In the genomic region with DNA sequence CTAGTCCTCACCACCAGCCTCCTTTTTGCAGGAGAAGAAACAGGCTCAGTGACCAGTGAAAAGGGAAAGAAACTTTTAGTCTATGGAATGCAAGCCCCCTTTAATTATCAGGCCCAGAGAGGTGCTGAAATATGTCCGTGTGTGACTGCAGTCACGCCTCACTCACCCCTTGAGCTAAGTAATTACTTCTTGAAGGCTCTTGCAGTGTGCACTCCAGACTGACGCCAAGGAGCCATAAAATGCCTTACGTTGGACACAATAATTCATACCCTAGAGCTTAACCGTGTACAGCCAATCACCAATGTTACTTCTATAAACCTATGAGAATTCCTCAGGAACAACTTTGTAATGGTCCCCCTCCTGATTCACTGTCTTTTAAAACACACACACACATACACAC, we compare ENCODE assay signal across 3 cellular contexts.
TF ChIP-seq lines count a peak whose summit lies in the region.

No MANE protein-coding gene starts in this region.

TF ChIP-seq in GM23338, 12 proteins besides CTCF, POLR2A, EP300 and RAD21 (continued from another document and continues in another):
- no peak for TF ChIP-seq EZH2phosphoT487 (IDR thresholded peaks at IDR 0.05; ENCODE audit: unreplicated experiment)
- no peak for TF ChIP-seq NANOG (IDR thresholded peaks at IDR 0.05; ENCODE audit: borderline replicate concordance)
- TF ChIP-seq, protein P1, sequence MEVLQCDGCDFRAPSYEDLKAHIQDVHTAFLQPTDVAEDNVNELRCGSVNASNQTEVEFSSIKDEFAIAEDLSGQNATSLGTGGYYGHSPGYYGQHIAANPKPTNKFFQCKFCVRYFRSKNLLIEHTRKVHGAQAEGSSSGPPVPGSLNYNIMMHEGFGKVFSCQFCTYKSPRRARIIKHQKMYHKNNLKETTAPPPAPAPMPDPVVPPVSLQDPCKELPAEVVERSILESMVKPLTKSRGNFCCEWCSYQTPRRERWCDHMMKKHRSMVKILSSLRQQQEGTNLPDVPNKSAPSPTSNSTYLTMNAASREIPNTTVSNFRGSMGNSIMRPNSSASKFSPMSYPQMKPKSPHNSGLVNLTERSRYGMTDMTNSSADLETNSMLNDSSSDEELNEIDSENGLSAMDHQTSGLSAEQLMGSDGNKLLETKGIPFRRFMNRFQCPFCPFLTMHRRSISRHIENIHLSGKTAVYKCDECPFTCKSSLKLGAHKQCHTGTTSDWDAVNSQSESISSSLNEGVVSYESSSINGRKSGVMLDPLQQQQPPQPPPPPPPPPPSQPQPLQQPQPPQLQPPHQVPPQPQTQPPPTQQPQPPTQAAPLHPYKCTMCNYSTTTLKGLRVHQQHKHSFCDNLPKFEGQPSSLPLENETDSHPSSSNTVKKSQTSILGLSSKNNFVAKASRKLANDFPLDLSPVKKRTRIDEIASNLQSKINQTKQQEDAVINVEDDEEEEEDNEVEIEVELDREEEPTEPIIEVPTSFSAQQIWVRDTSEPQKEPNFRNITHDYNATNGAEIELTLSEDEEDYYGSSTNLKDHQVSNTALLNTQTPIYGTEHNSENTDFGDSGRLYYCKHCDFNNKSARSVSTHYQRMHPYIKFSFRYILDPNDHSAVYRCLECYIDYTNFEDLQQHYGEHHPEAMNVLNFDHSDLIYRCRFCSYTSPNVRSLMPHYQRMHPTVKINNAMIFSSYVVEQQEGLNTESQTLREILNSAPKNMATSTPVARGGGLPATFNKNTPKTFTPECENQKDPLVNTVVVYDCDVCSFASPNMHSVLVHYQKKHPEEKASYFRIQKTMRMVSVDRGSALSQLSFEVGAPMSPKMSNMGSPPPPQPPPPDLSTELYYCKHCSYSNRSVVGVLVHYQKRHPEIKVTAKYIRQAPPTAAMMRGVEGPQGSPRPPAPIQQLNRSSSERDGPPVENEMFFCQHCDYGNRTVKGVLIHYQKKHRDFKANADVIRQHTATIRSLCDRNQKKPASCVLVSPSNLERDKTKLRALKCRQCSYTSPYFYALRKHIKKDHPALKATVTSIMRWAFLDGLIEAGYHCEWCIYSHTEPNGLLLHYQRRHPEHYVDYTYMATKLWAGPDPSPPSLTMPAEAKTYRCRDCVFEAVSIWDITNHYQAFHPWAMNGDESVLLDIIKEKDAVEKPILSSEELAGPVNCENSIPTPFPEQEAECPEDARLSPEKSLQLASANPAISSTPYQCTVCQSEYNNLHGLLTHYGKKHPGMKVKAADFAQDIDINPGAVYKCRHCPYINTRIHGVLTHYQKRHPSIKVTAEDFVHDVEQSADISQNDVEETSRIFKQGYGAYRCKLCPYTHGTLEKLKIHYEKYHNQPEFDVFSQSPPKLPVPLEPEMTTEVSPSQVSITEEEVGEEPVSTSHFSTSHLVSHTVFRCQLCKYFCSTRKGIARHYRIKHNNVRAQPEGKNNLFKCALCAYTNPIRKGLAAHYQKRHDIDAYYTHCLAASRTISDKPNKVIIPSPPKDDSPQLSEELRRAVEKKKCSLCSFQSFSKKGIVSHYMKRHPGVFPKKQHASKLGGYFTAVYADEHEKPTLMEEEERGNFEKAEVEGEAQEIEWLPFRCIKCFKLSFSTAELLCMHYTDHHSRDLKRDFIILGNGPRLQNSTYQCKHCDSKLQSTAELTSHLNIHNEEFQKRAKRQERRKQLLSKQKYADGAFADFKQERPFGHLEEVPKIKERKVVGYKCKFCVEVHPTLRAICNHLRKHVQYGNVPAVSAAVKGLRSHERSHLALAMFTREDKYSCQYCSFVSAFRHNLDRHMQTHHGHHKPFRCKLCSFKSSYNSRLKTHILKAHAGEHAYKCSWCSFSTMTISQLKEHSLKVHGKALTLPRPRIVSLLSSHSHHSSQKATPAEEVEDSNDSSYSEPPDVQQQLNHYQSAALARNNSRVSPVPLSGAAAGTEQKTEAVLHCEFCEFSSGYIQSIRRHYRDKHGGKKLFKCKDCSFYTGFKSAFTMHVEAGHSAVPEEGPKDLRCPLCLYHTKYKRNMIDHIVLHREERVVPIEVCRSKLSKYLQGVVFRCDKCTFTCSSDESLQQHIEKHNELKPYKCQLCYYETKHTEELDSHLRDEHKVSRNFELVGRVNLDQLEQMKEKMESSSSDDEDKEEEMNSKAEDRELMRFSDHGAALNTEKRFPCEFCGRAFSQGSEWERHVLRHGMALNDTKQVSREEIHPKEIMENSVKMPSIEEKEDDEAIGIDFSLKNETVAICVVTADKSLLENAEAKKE (CRISPR knock-in tag; IDR thresholded peaks at IDR 0.05): no peak
- TF ChIP-seq CREB1 (CRISPR knock-in tag; IDR thresholded peaks at IDR 0.05; ENCODE audit: low read depth): no peak
- no peak for TF ChIP-seq JUNB (IDR thresholded peaks at IDR 0.05; ENCODE audit: unreplicated experiment)
- no peak for TF ChIP-seq ZNF114 (CRISPR knock-in tag; IDR thresholded peaks at IDR 0.05)
- no peak for TF ChIP-seq EZH2 (IDR thresholded peaks at IDR 0.05; ENCODE audit: low read depth, unreplicated experiment)
- TF ChIP-seq STAT1 (IDR thresholded peaks at IDR 0.05; ENCODE audit: unreplicated experiment): no peak

TF ChIP-seq in SK-N-SH treated with all-trans-retinoic acid at 6 μM for 48 hours, 23 proteins besides CTCF, POLR2A, EP300 and RAD21:
- no peak for TF ChIP-seq SNAI2 (CRISPR knock-in tag; IDR thresholded peaks at IDR 0.05)
- no peak for TF ChIP-seq ESRRG (CRISPR knock-in tag; IDR thresholded peaks at IDR 0.05)
- TF ChIP-seq, protein P2, sequence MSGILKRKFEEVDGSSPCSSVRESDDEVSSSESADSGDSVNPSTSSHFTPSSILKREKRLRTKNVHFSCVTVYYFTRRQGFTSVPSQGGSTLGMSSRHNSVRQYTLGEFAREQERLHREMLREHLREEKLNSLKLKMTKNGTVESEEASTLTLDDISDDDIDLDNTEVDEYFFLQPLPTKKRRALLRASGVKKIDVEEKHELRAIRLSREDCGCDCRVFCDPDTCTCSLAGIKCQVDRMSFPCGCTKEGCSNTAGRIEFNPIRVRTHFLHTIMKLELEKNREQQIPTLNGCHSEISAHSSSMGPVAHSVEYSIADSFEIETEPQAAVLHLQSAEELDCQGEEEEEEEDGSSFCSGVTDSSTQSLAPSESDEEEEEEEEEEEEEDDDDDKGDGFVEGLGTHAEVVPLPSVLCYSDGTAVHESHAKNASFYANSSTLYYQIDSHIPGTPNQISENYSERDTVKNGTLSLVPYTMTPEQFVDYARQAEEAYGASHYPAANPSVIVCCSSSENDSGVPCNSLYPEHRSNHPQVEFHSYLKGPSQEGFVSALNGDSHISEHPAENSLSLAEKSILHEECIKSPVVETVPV (CRISPR knock-in tag; IDR thresholded peaks at IDR 0.05): no peak
- TF ChIP-seq, protein P3, sequence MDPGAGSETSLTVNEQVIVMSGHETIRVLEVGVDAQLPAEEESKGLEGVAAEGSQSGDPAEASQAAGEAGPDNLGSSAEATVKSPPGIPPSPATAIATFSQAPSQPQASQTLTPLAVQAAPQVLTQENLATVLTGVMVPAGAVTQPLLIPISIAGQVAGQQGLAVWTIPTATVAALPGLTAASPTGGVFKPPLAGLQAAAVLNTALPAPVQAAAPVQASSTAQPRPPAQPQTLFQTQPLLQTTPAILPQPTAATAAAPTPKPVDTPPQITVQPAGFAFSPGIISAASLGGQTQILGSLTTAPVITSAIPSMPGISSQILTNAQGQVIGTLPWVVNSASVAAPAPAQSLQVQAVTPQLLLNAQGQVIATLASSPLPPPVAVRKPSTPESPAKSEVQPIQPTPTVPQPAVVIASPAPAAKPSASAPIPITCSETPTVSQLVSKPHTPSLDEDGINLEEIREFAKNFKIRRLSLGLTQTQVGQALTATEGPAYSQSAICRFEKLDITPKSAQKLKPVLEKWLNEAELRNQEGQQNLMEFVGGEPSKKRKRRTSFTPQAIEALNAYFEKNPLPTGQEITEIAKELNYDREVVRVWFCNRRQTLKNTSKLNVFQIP (CRISPR knock-in tag; IDR thresholded peaks at IDR 0.05; ENCODE audit: borderline replicate concordance, low read depth): no peak
- TF ChIP-seq PPARA (CRISPR knock-in tag; IDR thresholded peaks at IDR 0.05; ENCODE audit: borderline replicate concordance): no peak
- no peak for TF ChIP-seq BACH2 (CRISPR knock-in tag; IDR thresholded peaks at IDR 0.05; ENCODE audit: borderline replicate concordance)
- TF ChIP-seq OSR1 (CRISPR knock-in tag; IDR thresholded peaks at IDR 0.05): no peak
- no peak for TF ChIP-seq ARNTL (CRISPR knock-in tag; IDR thresholded peaks at IDR 0.05; ENCODE audit: borderline replicate concordance, low read depth)
- TF ChIP-seq CSDC2 (CRISPR knock-in tag; IDR thresholded peaks at IDR 0.05): no peak
- no peak for TF ChIP-seq TCF4 (CRISPR knock-in tag; IDR thresholded peaks at IDR 0.05; ENCODE audit: borderline replicate concordance)

TF ChIP-seq in SK-N-SH, 30 proteins besides CTCF, POLR2A, EP300 and RAD21 (continued from another document):
- TF ChIP-seq, protein P4, sequence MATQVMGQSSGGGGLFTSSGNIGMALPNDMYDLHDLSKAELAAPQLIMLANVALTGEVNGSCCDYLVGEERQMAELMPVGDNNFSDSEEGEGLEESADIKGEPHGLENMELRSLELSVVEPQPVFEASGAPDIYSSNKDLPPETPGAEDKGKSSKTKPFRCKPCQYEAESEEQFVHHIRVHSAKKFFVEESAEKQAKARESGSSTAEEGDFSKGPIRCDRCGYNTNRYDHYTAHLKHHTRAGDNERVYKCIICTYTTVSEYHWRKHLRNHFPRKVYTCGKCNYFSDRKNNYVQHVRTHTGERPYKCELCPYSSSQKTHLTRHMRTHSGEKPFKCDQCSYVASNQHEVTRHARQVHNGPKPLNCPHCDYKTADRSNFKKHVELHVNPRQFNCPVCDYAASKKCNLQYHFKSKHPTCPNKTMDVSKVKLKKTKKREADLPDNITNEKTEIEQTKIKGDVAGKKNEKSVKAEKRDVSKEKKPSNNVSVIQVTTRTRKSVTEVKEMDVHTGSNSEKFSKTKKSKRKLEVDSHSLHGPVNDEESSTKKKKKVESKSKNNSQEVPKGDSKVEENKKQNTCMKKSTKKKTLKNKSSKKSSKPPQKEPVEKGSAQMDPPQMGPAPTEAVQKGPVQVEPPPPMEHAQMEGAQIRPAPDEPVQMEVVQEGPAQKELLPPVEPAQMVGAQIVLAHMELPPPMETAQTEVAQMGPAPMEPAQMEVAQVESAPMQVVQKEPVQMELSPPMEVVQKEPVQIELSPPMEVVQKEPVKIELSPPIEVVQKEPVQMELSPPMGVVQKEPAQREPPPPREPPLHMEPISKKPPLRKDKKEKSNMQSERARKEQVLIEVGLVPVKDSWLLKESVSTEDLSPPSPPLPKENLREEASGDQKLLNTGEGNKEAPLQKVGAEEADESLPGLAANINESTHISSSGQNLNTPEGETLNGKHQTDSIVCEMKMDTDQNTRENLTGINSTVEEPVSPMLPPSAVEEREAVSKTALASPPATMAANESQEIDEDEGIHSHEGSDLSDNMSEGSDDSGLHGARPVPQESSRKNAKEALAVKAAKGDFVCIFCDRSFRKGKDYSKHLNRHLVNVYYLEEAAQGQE (IDR thresholded peaks at IDR 0.05; ENCODE audit: low read depth, low read length): no peak
- no peak for TF ChIP-seq FOXJ3 (CRISPR knock-in tag; IDR thresholded peaks at IDR 0.05)
- no peak for TF ChIP-seq TCF12 (IDR thresholded peaks at IDR 0.05)
- no peak for TF ChIP-seq ELF1 (IDR thresholded peaks at IDR 0.05)
- TF ChIP-seq FOXM1 (IDR thresholded peaks at IDR 0.05; ENCODE audit: low read depth): no peak
- no peak for TF ChIP-seq SIN3A (IDR thresholded peaks at IDR 0.05; ENCODE audit: borderline replicate concordance, low read depth, low read length)
